In genomic region chr7:43653466-43653865, GRCh38 we compare ENCODE assay signal across 18 cellular contexts.
A peak's percentile ranks its signal among the peaks of the same experiment; 100 is the strongest.
DNase-seq lines count a peak whose midpoint lies in the region; ATAC-seq and TF ChIP-seq lines count a peak whose summit lies in the region.
"Had no signal": no experiment of that assay in that cellular context is flagged by ENCODE, and none has a peak within 500 bp of the region (broad histone marks: within the 10 kb centered on the region; RNA-seq: fewer than 3 reads in every experiment).

No MANE protein-coding gene starts in this region.

- peak overlapping the region; percentile 39 to 72 for H3K4me3 Mint-ChIP-seq in activated T-cell treated with anti-CD3 and anti-CD28 coated beads, Interleukin-2, amount 50 U/mL, for 72 hours
- peak overlapping the region; percentile 27 for H3K4me3 Mint-ChIP-seq in activated naive CD8-positive, alpha-beta T cell
- H3K4me3 Mint-ChIP-seq: WTC11 had no signal

- H3K27me3 Mint-ChIP-seq in activated T-cell treated with anti-CD3 and anti-CD28 coated beads, Interleukin-2, amount 50 U/mL, for 72 hours (ENCODE audit: low read depth): no peaks in the 10 kb centered on the region
- no peaks in the 10 kb centered on the region for H3K27me3 Mint-ChIP-seq in activated naive CD8-positive, alpha-beta T cell
- H3K27me3 Mint-ChIP-seq: effector memory CD8-positive, alpha-beta T cell had no signal

- no peaks in the 10 kb centered on the region for H3K9me3 ChIP-seq in neutrophil
- H3K9me3 ChIP-seq: Caco-2, left ventricle myocardium inferior, mucosa of descending colon had no signal

- H3K4me1 Mint-ChIP-seq in activated T-cell treated with anti-CD3 and anti-CD28 coated beads, Interleukin-2, amount 50 U/mL, for 72 hours (ENCODE audit: low read depth): peaks cover 94% of the 10 kb centered on the region
- H3K4me1 Mint-ChIP-seq in activated naive CD8-positive, alpha-beta T cell (ENCODE audit: low read depth): peaks cover 84% of the 10 kb centered on the region

- no peaks in the 10 kb centered on the region for H3K9me3 Mint-ChIP-seq in activated T-cell treated with anti-CD3 and anti-CD28 coated beads, Interleukin-2, amount 50 U/mL, for 72 hours
- no peaks in the 10 kb centered on the region for H3K9me3 Mint-ChIP-seq in activated naive CD8-positive, alpha-beta T cell (ENCODE audit: low read depth)
- H3K9me3 Mint-ChIP-seq: WTC11 had no signal

- no peak for DNase-seq in activated T-cell treated with anti-CD3 and anti-CD28 coated beads, Interleukin-2, amount 50 U/mL, for 72 hours
- DNase-seq in activated T-cell treated with anti-CD3 and anti-CD28 coated beads, Interleukin-2, amount 50 U/mL, for 1 hour: no peak
- DNase-seq in M059J (ENCODE audit: low read depth) (peak; percentile 65), SKM-1 treated with dmso at 0.1 percent for 144 hours (lab: John Stamatoyannopoulos, UW; ENCODE audit: unreplicated experiment) (no peak)
- DNase-seq in activated CD4-positive, CD25-positive, alpha-beta regulatory T cell (lab: John Stamatoyannopoulos, UW): no peak
- DNase-seq: amygdala; Caco-2; effector memory CD8-positive, alpha-beta T cell; EL; glutamatergic neuron; left ventricle myocardium inferior; mucosa of descending colon; NCI-H1930; stimulated activated CD4-positive, alpha-beta T cell treated with anti-CD3 and anti-CD28 coated beads, Interleukin-1b, Interleukin-23, amount 100 ng/mL, for 48 hours had no signal

- no peak for ATAC-seq in activated T-cell treated with anti-CD3 and anti-CD28 coated beads, Interleukin-2, amount 50 U/mL, for 72 hours (replicated peaks in 1 of 2)
- ATAC-seq in GM18867 (IDR thresholded peaks at IDR 0.05; ENCODE audit: unreplicated experiment): no peak
- ATAC-seq: effector memory CD8-positive, alpha-beta T cell; WTC11 had no signal

- peaks cover 63 to 67% of the 10 kb centered on the region in 2 experiments for H3K4me1 ChIP-seq in neutrophil (ENCODE audit: control insufficient read depth in 1 of 2, insufficient read depth in 1 of 2, low read depth in 1 of 2, low read length in 1 of 2)
- H3K4me1 ChIP-seq: Caco-2 had no signal

- no peak for TF ChIP-seq CTCF in neutrophil (IDR thresholded peaks at IDR 0.05)

- peak overlapping the region; percentile 89 for H3K27ac Mint-ChIP-seq in activated T-cell treated with anti-CD3 and anti-CD28 coated beads, Interleukin-2, amount 50 U/mL, for 72 hours
- peak overlapping the region; percentile 76 for H3K27ac Mint-ChIP-seq in activated naive CD8-positive, alpha-beta T cell

- H3K27me3 ChIP-seq in neutrophil: no peaks in the 10 kb centered on the region

- H3K27ac ChIP-seq in neutrophil: peak overlapping the region; percentile 85
- H3K27ac ChIP-seq: left ventricle myocardium inferior had no signal

- peak overlapping the region in 1 of 2 experiments; percentile 34 for H3K4me3 ChIP-seq in neutrophil (ENCODE audit: low read depth in 1 of 2, low read length in 1 of 2)
- H3K4me3 ChIP-seq: left ventricle myocardium inferior, mucosa of descending colon had no signal

- no peaks in the 10 kb centered on the region for H3K36me3 ChIP-seq in neutrophil

- peaks cover 7 to 13% of the 10 kb centered on the region in 2 donors for H3K36me3 Mint-ChIP-seq in activated T-cell treated with anti-CD3 and anti-CD28 coated beads, Interleukin-2, amount 50 U/mL, for 72 hours (ENCODE audit: insufficient read depth in 2 of 2)
- H3K36me3 Mint-ChIP-seq in activated naive CD8-positive, alpha-beta T cell: peaks cover 30% of the 10 kb centered on the region
